ENCODE assay signal across 12 cellular contexts in genomic region chr4:53346920-53347852, GRCh38. TPM values are rescaled to one million over a fixed set of nuclear protein-coding genes. Genes with fewer than 3 reads are reported as not detected.
DNase-seq lines count a peak whose midpoint lies in the region; ATAC-seq and TF ChIP-seq lines count a peak whose summit lies in the region.
"Had no signal": no experiment of that assay in that cellular context is flagged by ENCODE, and none has a peak within 500 bp of the region (broad histone marks: within the 10 kb centered on the region; RNA-seq: fewer than 3 reads in every experiment).

No MANE protein-coding gene starts in this region.

- in situ Hi-C loops in GM23248 (cut with MboI), result no loop called here

- DNase-seq in GM23248 (peak; percentile 90), T-helper 17 cell (no peak), fibroblast of gingiva (ENCODE audit: low read depth) (peak; percentile 47), psoas muscle (no peak), SW480 (ENCODE audit: low spot score) (no peak), SKM-1 (lab: John Stamatoyannopoulos, UW; ENCODE audit: unreplicated experiment) (no peak), progenitor cell of endocrine pancreas (ENCODE audit: low spot score, unreplicated experiment) (no peak)
- no peak for DNase-seq in effector memory CD8-positive, alpha-beta T cell
- DNase-seq: activated CD8-positive, alpha-beta memory T cell treated with anti-CD3 and anti-CD28 coated beads, Interleukin-2, amount 50 U/mL, for 4 hours; NCI-H2107; stimulated activated CD4-positive, alpha-beta T cell treated with anti-CD3 and anti-CD28 coated beads, Interleukin-4, amount 100 ng/mL, for 4 hours had no signal

- 1 to 2% methylated on average over 5 of the region's 5 CpGs for WGBS in GM23248 (ENCODE audit: low coverage in 1 of 2, low lambda C conversion rate in 2 of 2, missing lambda C conversion rate in 2 of 2), 2 experiments
- 25 to 34% (median 25%) methylated on average over 5 of the region's 5 CpGs for WGBS in psoas muscle, 3 donors

- H2AFZ ChIP-seq in GM23248, result peak overlapping the region; percentile 13; the same call in 1 of the 2 replicates
- H2AFZ ChIP-seq: parathyroid adenoma had no signal

- no peaks in the 10 kb centered on the region for H3K9me2 ChIP-seq in GM23248 (ENCODE audit: insufficient read depth)

- peaks cover 78% of the 10 kb centered on the region for H3K79me2 ChIP-seq in GM23248 (ENCODE audit: insufficient read depth)
- H3K79me2 ChIP-seq: parathyroid adenoma had no signal

- ATAC-seq in T-helper 17 cell (no peak), psoas muscle (peak; percentile 46 to 81 (median 58))
- no peak for ATAC-seq in effector memory CD8-positive, alpha-beta T cell (replicated peaks)

- no peaks in the 10 kb centered on the region for H4K20me1 ChIP-seq in GM23248 (ENCODE audit: insufficient read depth)

- H3K27me3 Mint-ChIP-seq in T-helper 17 cell, result no peaks in the 10 kb centered on the region
- H3K27me3 Mint-ChIP-seq in effector memory CD8-positive, alpha-beta T cell, result no peaks in the 10 kb centered on the region
- H3K27me3 Mint-ChIP-seq in progenitor cell of endocrine pancreas, result no peaks in the 10 kb centered on the region

- peak overlapping the region; percentile 16; the same call in 1 of the 2 replicates for H3K9ac ChIP-seq in GM23248
- H3K9ac ChIP-seq: parathyroid adenoma had no signal

- H3K9me3 ChIP-seq in GM23248 (ENCODE audit: low read depth) (no peaks in the 10 kb centered on the region), T-helper 17 cell (ENCODE audit: control insufficient read depth, low read length, poor library complexity, severe bottlenecking) (no peaks in the 10 kb centered on the region), psoas muscle (no peaks in the 10 kb centered on the region)

- no peak for TF ChIP-seq CTCF in psoas muscle (IDR thresholded peaks at IDR 0.05)
- TF ChIP-seq CTCF in progenitor cell of endocrine pancreas (IDR thresholded peaks at IDR 0.05; ENCODE audit: unreplicated experiment), result no peak

- H3K4me1 Mint-ChIP-seq in T-helper 17 cell, result peaks cover 8% of the 10 kb centered on the region
- H3K4me1 Mint-ChIP-seq in effector memory CD8-positive, alpha-beta T cell (ENCODE audit: low read depth in 2 of 2), result peaks cover 6 to 10% of the 10 kb centered on the region in 2 donors
- H3K4me1 Mint-ChIP-seq in progenitor cell of endocrine pancreas (ENCODE audit: low read depth), result peaks cover 3% of the 10 kb centered on the region

- H3K27ac Mint-ChIP-seq in T-helper 17 cell (peak overlapping the region; percentile 10), progenitor cell of endocrine pancreas (no peak overlapping the region)
- peak overlapping the region in 1 of 2 donors; percentile 44 for H3K27ac Mint-ChIP-seq in effector memory CD8-positive, alpha-beta T cell

- intact Hi-C loops in psoas muscle (cut with DNase I), result no loop called here

- H3K4me1 ChIP-seq in GM23248 (ENCODE audit: insufficient read depth) (peaks cover 24% of the 10 kb centered on the region), psoas muscle (peaks cover 17% of the 10 kb centered on the region)
- H3K4me1 ChIP-seq: parathyroid adenoma had no signal

- peak overlapping the region; percentile 34 for H3K4me3 ChIP-seq in GM23248
- no peak overlapping the region for H3K4me3 ChIP-seq in psoas muscle

- no peaks in the 10 kb centered on the region for H3K9me3 Mint-ChIP-seq in effector memory CD8-positive, alpha-beta T cell
- H3K9me3 Mint-ChIP-seq in progenitor cell of endocrine pancreas (ENCODE audit: low read depth), result peaks cover 7% of the 10 kb centered on the region

- H3K36me3 Mint-ChIP-seq in T-helper 17 cell (ENCODE audit: low read depth) (peaks cover 10% of the 10 kb centered on the region), progenitor cell of endocrine pancreas (ENCODE audit: insufficient read depth) (peaks cover 8% of the 10 kb centered on the region)
- H3K36me3 Mint-ChIP-seq in effector memory CD8-positive, alpha-beta T cell (ENCODE audit: insufficient read depth), result peaks cover 8% of the 10 kb centered on the region

- no peak overlapping the region for H3K4me3 Mint-ChIP-seq in T-helper 17 cell
- H3K4me3 Mint-ChIP-seq in effector memory CD8-positive, alpha-beta T cell, result no peak overlapping the region
- no peak overlapping the region for H3K4me3 Mint-ChIP-seq in progenitor cell of endocrine pancreas (ENCODE audit: low read depth)

- H3K36me3 ChIP-seq in GM23248 (ENCODE audit: low read depth) (peaks cover 24% of the 10 kb centered on the region), psoas muscle (ENCODE audit: insufficient read depth in 1 of 2, low read depth in 1 of 2) (peaks cover 0 to 11% of the 10 kb centered on the region in 2 donors)

- peak overlapping the region; percentile 48 for H3K27ac ChIP-seq in GM23248
- no peak overlapping the region for H3K27ac ChIP-seq in psoas muscle
- H3K27ac ChIP-seq: parathyroid adenoma had no signal

- peak overlapping the region; percentile 60 for H3K4me2 ChIP-seq in GM23248 (ENCODE audit: unreplicated experiment)

- H3K27me3 ChIP-seq in GM23248 (replicated peaks; ENCODE audit: insufficient read depth) (no peaks in the 10 kb centered on the region), psoas muscle (ENCODE audit: insufficient read depth in 3 of 3, low read length in 2 of 3) (no peaks in the 10 kb centered on the region)

- H3F3A ChIP-seq in GM23248 (ENCODE audit: insufficient read depth), result peaks cover 38% of the 10 kb centered on the region

RNA-seq across cellular contexts. Expression of gene SCFD2, which starts 18.7 kb away (rescaled TPM):
- 33.2 and 36.3 TPM in 2 replicates for total RNA-seq in GM23248 (2014; rRNA removed; shearing (Covaris generic))
- polyA plus RNA-seq in GM23248 (2016; fragmentation: Nextera tagmentation; extraction: Ambion mirVana) (30.4 and 30.7 TPM in 2 replicates), psoas muscle (1 to 10 TPM; 5.8 to 6.7 (median 6.2) TPM)
- total RNA-seq in T-helper 17 cell (10 to 100 TPM; 19.3 to 26.7 TPM), psoas muscle (10 to 100 TPM; 11.2 to 13.3 (median 12.4) TPM), progenitor cell of endocrine pancreas (11.8 and 12.5 TPM in 2 replicates)

RNA-seq across cellular contexts. Expression of gene FIP1L1, which starts 30.3 kb away (rescaled TPM):
- 55.2 and 62.5 TPM in 2 replicates for total RNA-seq in GM23248 (2014; rRNA removed; shearing (Covaris generic))
- polyA plus RNA-seq in GM23248 (2016; fragmentation: Nextera tagmentation; extraction: Ambion mirVana), result 66.5 and 67.6 TPM in 2 replicates
- total RNA-seq in T-helper 17 cell, result 10 to 100 TPM; 57.5 to 80.7 TPM
- 10 to 100 TPM; 27.0 to 30.3 (median 27.6) TPM for total RNA-seq in psoas muscle
- 10 to 100 TPM; 23.5 to 49.6 (median 35.9) TPM for polyA plus RNA-seq in psoas muscle
- 71.6 and 84.2 TPM in 2 replicates for total RNA-seq in progenitor cell of endocrine pancreas

Comparison
In these comparisons a context has a peak if more than half of its experiments do, and no peak if none do; other contexts are left out.
1. DNase-seq: peak in GM23248 (single experiment) and fibroblast of gingiva (single experiment); none in T-helper 17 cell (0 of 3), psoas muscle (0 of 2), effector memory CD8-positive, alpha-beta T cell (0 of 3), SW480 (single experiment), SKM-1 (single experiment) and progenitor cell of endocrine pancreas (single experiment).
2. ATAC-seq: peak in psoas muscle (4 of 4); none in T-helper 17 cell (single experiment) and effector memory CD8-positive, alpha-beta T cell (single experiment).